Comparison of ENCODE assay signal across 22 cellular contexts in the genomic region with DNA sequence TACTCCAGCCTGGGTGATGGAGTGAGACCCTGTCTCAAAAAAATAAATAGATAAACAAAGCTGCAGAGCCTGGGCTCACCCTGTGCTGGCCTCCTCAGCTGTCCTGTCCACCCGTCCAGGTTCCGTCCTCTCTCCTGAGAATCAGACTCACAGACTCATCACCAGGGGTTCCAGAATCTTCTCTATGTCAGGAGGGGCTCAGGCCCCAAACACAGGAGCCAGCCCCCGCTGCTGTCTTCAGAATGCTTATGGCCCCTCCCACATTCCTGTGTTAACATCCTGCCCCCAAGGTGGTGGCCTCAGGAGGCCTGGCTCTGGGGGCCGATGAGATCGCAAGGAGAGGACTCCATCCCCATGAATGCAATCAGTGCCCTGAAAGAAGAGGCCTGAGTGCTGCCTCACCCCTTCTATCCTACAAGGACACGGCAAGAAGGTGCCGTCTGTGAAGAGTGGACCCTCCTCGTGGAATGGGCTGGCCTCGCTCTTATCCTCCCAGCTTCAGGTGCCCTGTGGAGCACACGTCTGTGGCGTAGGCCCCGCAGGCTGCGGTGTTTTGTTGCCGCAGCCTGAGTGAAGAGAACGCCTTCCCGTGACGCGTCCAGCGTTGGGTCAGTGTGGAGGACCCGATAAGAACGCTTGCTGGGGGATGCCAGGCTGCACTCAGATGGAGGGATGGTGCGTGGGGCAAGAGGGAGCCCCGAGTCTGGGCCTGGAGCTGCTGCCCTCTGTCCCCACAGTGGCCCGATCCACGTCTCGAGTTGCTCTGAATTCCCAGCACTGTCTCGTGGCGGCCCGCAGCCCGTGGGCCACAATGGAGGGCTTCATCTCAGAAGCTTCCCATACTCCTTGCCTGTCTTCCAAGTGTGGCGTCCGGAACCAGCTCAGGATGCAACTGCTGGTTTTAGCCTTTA.
"Had no signal": no experiment of that assay in that cellular context is flagged by ENCODE, and none has a peak within 500 bp of the region (broad histone marks: within the 10 kb centered on the region; RNA-seq: fewer than 3 reads in every experiment).

No MANE protein-coding gene starts in this region.

- H3K4me1 ChIP-seq: foreskin keratinocyte, testis had no signal

- H2AFZ ChIP-seq: neural progenitor cell had no signal

- H3K9me3 ChIP-seq: ovary, sigmoid colon, testis had no signal

- H3K4me2 ChIP-seq: neural progenitor cell had no signal

- H3K27me3 ChIP-seq: brain microvascular endothelial cell, foreskin keratinocyte, neural progenitor cell, ovary, sigmoid colon, testis had no signal

- H3K27me3 Mint-ChIP-seq: effector memory CD8-positive, alpha-beta T cell; naive B cell; stimulated activated naive CD8-positive, alpha-beta T cell treated with anti-CD3 and anti-CD28 coated beads, Interleukin-15, amount 100 ng/mL, for 72 hours; T-helper 17 cell had no signal

- H3K27ac ChIP-seq: brain microvascular endothelial cell, foreskin keratinocyte, neural progenitor cell, ovary, sigmoid colon, testis had no signal

- H3K4me3 Mint-ChIP-seq: activated CD4-positive, alpha-beta memory T cell treated with anti-CD3 and anti-CD28 coated beads for 36 hours; activated CD4-positive, alpha-beta T cell treated with anti-CD3 and anti-CD28 coated beads for 36 hours; activated CD8-positive, alpha-beta memory T cell treated with anti-CD3 and anti-CD28 coated beads, Interleukin-2, amount 10 ng/mL, durations not matched to agents 7 days and 5 days; activated naive CD8-positive, alpha-beta T cell treated with anti-CD3 and anti-CD28 coated beads for 36 hours; activated T-cell treated with anti-CD3 and anti-CD28 coated beads, Interleukin-2, amount 50 U/mL, for 4 hours; neural progenitor cell had no signal

- H3K36me3 ChIP-seq: brain microvascular endothelial cell, neural progenitor cell, ovary had no signal

- H3K27ac Mint-ChIP-seq: activated CD4-positive, alpha-beta T cell treated with anti-CD3 and anti-CD28 coated beads for 36 hours; activated CD8-positive, alpha-beta memory T cell treated with anti-CD3 and anti-CD28 coated beads, Interleukin-2, amount 10 ng/mL, durations not matched to agents 7 days and 5 days; activated naive CD8-positive, alpha-beta T cell treated with anti-CD3 and anti-CD28 coated beads for 36 hours; neural progenitor cell had no signal

- H3K4me3 ChIP-seq: lung, neural progenitor cell, ovary, sigmoid colon, testis had no signal

- DNase-seq: activated CD4-positive, alpha-beta memory T cell treated with anti-CD3 and anti-CD28 coated beads for 36 hours; activated CD4-positive, alpha-beta T cell treated with anti-CD3 and anti-CD28 coated beads for 36 hours; activated CD8-positive, alpha-beta memory T cell treated with anti-CD3 and anti-CD28 coated beads, Interleukin-2, amount 10 ng/mL, durations not matched to agents 7 days and 5 days; activated gamma-delta T cell; activated naive CD8-positive, alpha-beta T cell treated with anti-CD3 and anti-CD28 coated beads for 36 hours; activated T-cell treated with anti-CD3 and anti-CD28 coated beads, Interleukin-2, amount 50 U/mL, for 4 hours; anterior cingulate cortex; brain microvascular endothelial cell; dermis blood vessel endothelial cell; effector memory CD8-positive, alpha-beta T cell; foreskin keratinocyte; glutamatergic neuron; hypothalamus; naive B cell; stimulated activated CD4-positive, alpha-beta T cell treated with anti-CD3 and anti-CD28 coated beads, Interleukin-1b, Interleukin-23, amount 100 ng/mL, for 48 hours; stimulated activated naive CD8-positive, alpha-beta T cell treated with anti-CD3 and anti-CD28 coated beads, Interleukin-15, amount 100 ng/mL, for 72 hours; T-helper 17 cell; testis had no signal

- ATAC-seq: activated CD4-positive, alpha-beta T cell treated with anti-CD3 and anti-CD28 coated beads for 36 hours; activated CD8-positive, alpha-beta memory T cell treated with anti-CD3 and anti-CD28 coated beads, Interleukin-2, amount 10 ng/mL, durations not matched to agents 7 days and 5 days; activated T-cell treated with anti-CD3 and anti-CD28 coated beads, Interleukin-2, amount 50 U/mL, for 4 hours; effector memory CD8-positive, alpha-beta T cell; foreskin keratinocyte; stimulated activated naive CD8-positive, alpha-beta T cell treated with anti-CD3 and anti-CD28 coated beads, Interleukin-15, amount 100 ng/mL, for 72 hours; T-helper 17 cell had no signal

- H3K9ac ChIP-seq: neural progenitor cell had no signal

- H3K9me3 Mint-ChIP-seq: neural progenitor cell had no signal
